Comparison of ENCODE assay signal across 17 cellular contexts in genomic region chr2:236623816-236624215, GRCh38.
"Had no signal": no experiment of that assay in that cellular context is flagged by ENCODE, and none has a peak within 500 bp of the region (broad histone marks: within the 10 kb centered on the region; RNA-seq: fewer than 3 reads in every experiment).

No MANE protein-coding gene starts in this region.

- H3K4me1 Mint-ChIP-seq: nephron; stimulated activated naive B cell treated with anti-CD40 and anti-IgM and Interleukin-4, amounts not matched to agents 10 μg/mL and 1 μg/mL and 100 μg/mL, for 72 hours had no signal

- H3K9me3 Mint-ChIP-seq: activated naive CD8-positive, alpha-beta T cell treated with anti-CD3 and anti-CD28 coated beads, Interleukin-2, amount 10 ng/mL, durations not matched to agents 7 days and 5 days; activated T-helper 1 cell treated with anti-CD3 and anti-CD28 coated beads, Interleukin-12 subunit alpha, Interleukin-12 subunit beta, Interleukin-2, Interleukin-4 antibody, amounts not matched to agents 30 ng/mL and 10 ng/mL and 1 ng/mL, durations not matched to agents 14 hours and 24 hours and 36 hours; nephron; stimulated activated naive B cell treated with anti-CD40 and anti-IgM and Interleukin-4, amounts not matched to agents 10 μg/mL and 1 μg/mL and 100 μg/mL, for 72 hours; T-helper 2 cell treated with Interferon-gamma antibody and Interleukin-4, amounts not matched to agents 5 μg/mL and 100 μg/mL, for 36 hours had no signal

- H3K4me3 ChIP-seq: dorsolateral prefrontal cortex, lower lobe of right lung, psoas muscle had no signal

- H3K4me3 Mint-ChIP-seq: activated naive CD8-positive, alpha-beta T cell treated with anti-CD3 and anti-CD28 coated beads, Interleukin-2, amount 10 ng/mL, durations not matched to agents 7 days and 5 days; activated T-helper 1 cell treated with anti-CD3 and anti-CD28 coated beads, Interleukin-12 subunit alpha, Interleukin-12 subunit beta, Interleukin-2, Interleukin-4 antibody, amounts not matched to agents 30 ng/mL and 10 ng/mL and 1 ng/mL, durations not matched to agents 14 hours and 24 hours and 36 hours; nephron; stimulated activated naive B cell treated with anti-CD40 and anti-IgM and Interleukin-4, amounts not matched to agents 10 μg/mL and 1 μg/mL and 100 μg/mL, for 72 hours; T-helper 2 cell treated with Interferon-gamma antibody and Interleukin-4, amounts not matched to agents 5 μg/mL and 100 μg/mL, for 36 hours had no signal

- ATAC-seq: lower lobe of right lung; psoas muscle; sciatic nerve; stimulated activated naive B cell treated with anti-CD40 and anti-IgM and Interleukin-4, amounts not matched to agents 10 μg/mL and 1 μg/mL and 100 μg/mL, for 72 hours had no signal

- H3K27ac Mint-ChIP-seq: activated naive CD8-positive, alpha-beta T cell treated with anti-CD3 and anti-CD28 coated beads, Interleukin-2, amount 10 ng/mL, durations not matched to agents 7 days and 5 days; activated T-helper 1 cell treated with anti-CD3 and anti-CD28 coated beads, Interleukin-12 subunit alpha, Interleukin-12 subunit beta, Interleukin-2, Interleukin-4 antibody, amounts not matched to agents 30 ng/mL and 10 ng/mL and 1 ng/mL, durations not matched to agents 14 hours and 24 hours and 36 hours; nephron; stimulated activated naive B cell treated with anti-CD40 and anti-IgM and Interleukin-4, amounts not matched to agents 10 μg/mL and 1 μg/mL and 100 μg/mL, for 72 hours; T-helper 2 cell treated with Interferon-gamma antibody and Interleukin-4, amounts not matched to agents 5 μg/mL and 100 μg/mL, for 36 hours had no signal

- DNase-seq: activated CD4-positive, alpha-beta T cell treated with anti-CD3 and anti-CD28 coated beads, Interleukin-2, amount 50 U/mL, for 48 hours; activated naive CD4-positive, alpha-beta T cell; activated naive CD8-positive, alpha-beta T cell treated with anti-CD3 and anti-CD28 coated beads, Interleukin-2, amount 10 ng/mL, durations not matched to agents 7 days and 5 days; amygdala; caudate nucleus; erythroblast; foreskin melanocyte; head of caudate nucleus; lower lobe of right lung; stimulated activated CD4-positive, alpha-beta T cell treated with anti-CD3 and anti-CD28 coated beads, Interleukin-4, amount 100 ng/mL, for 4 hours; stimulated activated naive B cell treated with anti-CD40 and anti-IgM and Interleukin-4, amounts not matched to agents 10 μg/mL and 1 μg/mL and 100 μg/mL, for 72 hours had no signal

- H3K36me3 Mint-ChIP-seq: activated naive CD8-positive, alpha-beta T cell treated with anti-CD3 and anti-CD28 coated beads, Interleukin-2, amount 10 ng/mL, durations not matched to agents 7 days and 5 days; stimulated activated naive B cell treated with anti-CD40 and anti-IgM and Interleukin-4, amounts not matched to agents 10 μg/mL and 1 μg/mL and 100 μg/mL, for 72 hours had no signal
